8 cellular contexts compared by ENCODE assay signal in genomic region chr17:34637548-34638525, GRCh38. TPM values are rescaled to one million over a fixed set of nuclear protein-coding genes. Genes with fewer than 3 reads are reported as not detected.
DNase-seq lines count a peak whose midpoint lies in the region; ATAC-seq and TF ChIP-seq lines count a peak whose summit lies in the region.

No MANE protein-coding gene starts in this region.

- no peaks in the 10 kb centered on the region for H3K9me3 Mint-ChIP-seq in activated naive CD4-positive, alpha-beta T cell treated with anti-CD3 and anti-CD28 coated beads, Interleukin-2, amount 50 U/mL, for 24 hours
- no peaks in the 10 kb centered on the region for H3K9me3 Mint-ChIP-seq in type B pancreatic cell

- TF ChIP-seq EP300 in SK-N-SH (IDR thresholded peaks at IDR 0.05; ENCODE audit: borderline replicate concordance in 1 of 2, low read depth in 1 of 2, low read length in 1 of 2): no peak

- peaks cover 9% of the 10 kb centered on the region for H3K4me1 ChIP-seq in HUES48 (ENCODE audit: control insufficient read depth, insufficient read depth, low read length)
- peaks cover 0 to 4% of the 10 kb centered on the region in 2 experiments; a peak in 1 of 4 replicates for H3K4me1 ChIP-seq in SK-N-SH (ENCODE audit: control insufficient read depth in 1 of 2, insufficient read depth in 2 of 2, low read depth in 1 of 2, low read length in 1 of 2)
- no peaks in the 10 kb centered on the region for H3K4me1 ChIP-seq in psoas muscle

- H3K4me1 Mint-ChIP-seq in activated naive CD4-positive, alpha-beta T cell treated with anti-CD3 and anti-CD28 coated beads, Interleukin-2, amount 50 U/mL, for 24 hours: peaks cover 9% of the 10 kb centered on the region
- no peaks in the 10 kb centered on the region for H3K4me1 Mint-ChIP-seq in type B pancreatic cell (ENCODE audit: unreplicated experiment)

- peak; percentile 84 for TF ChIP-seq RAD21 in SK-N-SH (IDR thresholded peaks at IDR 0.05; ENCODE audit: low read length)

- TF ChIP-seq CTCF in GM12874 (IDR thresholded peaks at IDR 0.05; ENCODE audit: insufficient read depth, low read depth, low read length): peak; percentile 93
- peak; percentile 66 for TF ChIP-seq CTCF in SK-N-SH (IDR thresholded peaks at IDR 0.05)
- peak; percentile 82 for TF ChIP-seq CTCF in psoas muscle (IDR thresholded peaks at IDR 0.05)
- peak; percentile 91 for TF ChIP-seq CTCF in type B pancreatic cell (conservative IDR thresholded peaks at IDR 0.05)

- H3K27me3 Mint-ChIP-seq in activated naive CD4-positive, alpha-beta T cell treated with anti-CD3 and anti-CD28 coated beads, Interleukin-2, amount 50 U/mL, for 24 hours: no peaks in the 10 kb centered on the region
- H3K27me3 Mint-ChIP-seq in type B pancreatic cell: peaks cover 65% of the 10 kb centered on the region

- peaks cover 46% of the 10 kb centered on the region for H3K27me3 ChIP-seq in HUES48 (ENCODE audit: control insufficient read depth, insufficient read depth, low read length)
- H3K27me3 ChIP-seq in SK-N-SH (ENCODE audit: insufficient read depth): no peaks in the 10 kb centered on the region
- H3K27me3 ChIP-seq in psoas muscle (ENCODE audit: insufficient read depth in 3 of 3, low read length in 2 of 3): peaks cover 0 to 52% (median 2%) of the 10 kb centered on the region in 3 donors

- H3K36me3 ChIP-seq in HUES48 (ENCODE audit: control insufficient read depth, insufficient read depth, low read length) (no peaks in the 10 kb centered on the region), SK-N-SH (replicated peaks in 1 of 2; ENCODE audit: control insufficient read depth in 1 of 2, insufficient read depth in 2 of 2, low read length in 1 of 2) (no peaks in the 10 kb centered on the region), psoas muscle (ENCODE audit: insufficient read depth in 1 of 2, low read depth in 1 of 2) (no peaks in the 10 kb centered on the region)

- H3K27ac Mint-ChIP-seq in activated naive CD4-positive, alpha-beta T cell treated with anti-CD3 and anti-CD28 coated beads, Interleukin-2, amount 50 U/mL, for 24 hours: peak overlapping the region; percentile 12
- H3K27ac Mint-ChIP-seq in type B pancreatic cell: no peak overlapping the region

- DNase-seq in SK-N-SH (peak; percentile 92), Right ventricle myocardium superior (peak; percentile 84), psoas muscle (peak; percentile 71 to 84), type B pancreatic cell (ENCODE audit: extremely low spot score, unreplicated experiment) (peak; percentile 80), cortex of kidney (lab: John Stamatoyannopoulos, UW) (no peak)

- no peak overlapping the region for H3K27ac ChIP-seq in HUES48 (ENCODE audit: low read depth, low read length)
- no peak overlapping the region for H3K27ac ChIP-seq in SK-N-SH (ENCODE audit: low read depth in 2 of 2, low read length in 1 of 2)
- H3K27ac ChIP-seq in psoas muscle: no peak overlapping the region

- CTCF ChIA-PET in SK-N-SH (lab: Yijun Ruan, JAX): interaction anchor here (0.6 to 4.9 kb wide), 49 partner anchors 9 to 341 kb away, joined by 3 to 60 read pairs (median 5); partner anchors contain the start of gene TMEM132E

- H3F3A ChIP-seq in SK-N-SH (replicated peaks; ENCODE audit: insufficient read depth): no peaks in the 10 kb centered on the region

- intact Hi-C loops in Right ventricle myocardium superior (cut with DNase I) (loop anchor here (5.0 to 10.0 kb wide), 2 partner anchors 53 to 96 kb away; no protein-coding TSS in a partner anchor), psoas muscle (cut with DNase I) (loop anchor here (1.0 to 5.0 kb wide), 3 partner anchors 96 to 221 kb away; no protein-coding TSS in a partner anchor)

- H3K4me3 Mint-ChIP-seq in activated naive CD4-positive, alpha-beta T cell treated with anti-CD3 and anti-CD28 coated beads, Interleukin-2, amount 50 U/mL, for 24 hours: peak overlapping the region; percentile 86
- no peak overlapping the region for H3K4me3 Mint-ChIP-seq in type B pancreatic cell

- H4K20me1 ChIP-seq in SK-N-SH (ENCODE audit: insufficient read depth): no peaks in the 10 kb centered on the region

- POLR2A ChIA-PET in SK-N-SH (lab: Yijun Ruan, JAX): interaction anchor here (1.5 kb wide), 1 partner anchor 53 kb away, joined by 3 read pairs; no protein-coding TSS in a partner anchor

- H3K36me3 Mint-ChIP-seq in activated naive CD4-positive, alpha-beta T cell treated with anti-CD3 and anti-CD28 coated beads, Interleukin-2, amount 50 U/mL, for 24 hours: no peaks in the 10 kb centered on the region
- no peaks in the 10 kb centered on the region for H3K36me3 Mint-ChIP-seq in type B pancreatic cell

- no peak overlapping the region for H3K4me2 ChIP-seq in SK-N-SH

- H3K4me3 ChIP-seq in HUES48 (ENCODE audit: low read depth, low read length) (peak overlapping the region; percentile 35; the same call in 1 of the 2 replicates), SK-N-SH (ENCODE audit: low read depth in 2 of 2, low read length in 1 of 2) (no peak overlapping the region; a peak in 1 of 4 replicates), psoas muscle (peak overlapping the region; percentile 62)

- H3K9ac ChIP-seq in HUES48 (ENCODE audit: low read depth, low read length) (no peak overlapping the region), SK-N-SH (no peak overlapping the region)

- H2AFZ ChIP-seq in SK-N-SH (ENCODE audit: low read depth): no peak overlapping the region

- ATAC-seq in Right ventricle myocardium superior (ENCODE audit: poor library complexity) (peak; percentile 97), psoas muscle (peak; percentile 89 to 97 (median 92))

- no peaks in the 10 kb centered on the region for H3K9me2 ChIP-seq in SK-N-SH

- H3K9me3 ChIP-seq in HUES48 (ENCODE audit: control insufficient read depth, insufficient read depth, low read length) (no peaks in the 10 kb centered on the region), SK-N-SH (no peaks in the 10 kb centered on the region), psoas muscle (no peaks in the 10 kb centered on the region)

- no peaks in the 10 kb centered on the region for H3K79me2 ChIP-seq in SK-N-SH (ENCODE audit: insufficient read depth)

- WGBS in SK-N-SH (ENCODE audit: low lambda C conversion rate): 64% methylated on average over 41 of the region's 73 CpGs
- WGBS in psoas muscle, 3 donors: 19 to 23% (median 21%) methylated on average over 54 to 73 of the region's 73 CpGs

TF ChIP-seq in SK-N-SH, 30 proteins besides CTCF, POLR2A, EP300 and RAD21:
- peak; percentile 82 for TF ChIP-seq SMC3 (IDR thresholded peaks at IDR 0.05; ENCODE audit: low read depth, low read length)
- no peak for TF ChIP-seq RCOR1 (IDR thresholded peaks at IDR 0.05; ENCODE audit: low read length)

RNA-seq across cellular contexts. Expression of gene TMEM132E, which starts 58.5 kb away (rescaled TPM):
- not detected in 2 replicates for polyA plus RNA-seq in SK-N-SH (2012; rRNA removed)
- not detected in 2 replicates for polyA plus RNA-seq in SK-N-SH (2012; cell fraction: cytosol; rRNA removed)
- polyA plus RNA-seq in SK-N-SH (2012; cell fraction: nucleus; rRNA removed): not detected in 2 replicates
- total RNA-seq in Right ventricle myocardium superior: not detected
- total RNA-seq in psoas muscle: under 1 TPM in 1 of 4 donors, not detected in 3; 0.26 TPM
- under 1 TPM in 2 of 3 donors, not detected in 1; 0.01 to 0.03 TPM for polyA plus RNA-seq in psoas muscle
- total RNA-seq in type B pancreatic cell (ENCODE audit: low replicate concordance): 0.92 and 1.2 TPM in 2 replicates

Comparison
In these comparisons a context has a peak if more than half of its experiments do, and no peak if none do; other contexts are left out.
1. H3K4me3 ChIP-seq: peak in HUES48 (single experiment) and psoas muscle (single experiment); none in SK-N-SH (0 of 2).
2. Peak in every context shown above with its lines, with median percentiles within 50 percentile points of each other: CTCF ChIP-seq.